9 cellular contexts compared by ENCODE assay signal in the genomic region with DNA sequence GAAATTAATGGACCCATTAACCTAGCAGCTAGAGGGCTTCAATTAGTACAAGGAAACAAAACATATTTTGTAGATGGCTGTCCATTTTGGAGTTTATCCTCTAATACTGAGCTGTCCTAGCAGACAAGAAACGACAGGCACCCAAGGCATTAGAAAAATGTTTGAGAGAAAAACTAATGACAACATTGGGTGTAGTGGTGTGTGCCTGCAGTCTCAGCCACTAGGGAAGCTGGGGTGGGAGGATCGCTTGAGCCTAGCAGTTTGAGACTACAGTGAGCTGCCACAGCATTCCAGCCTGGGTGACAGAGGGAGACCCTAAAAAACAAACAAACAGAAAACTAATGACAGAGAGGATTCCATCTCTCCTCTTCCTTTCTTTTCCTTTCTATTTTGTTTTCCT. TPM values are rescaled to one million over a fixed set of nuclear protein-coding genes. Genes with fewer than 3 reads are reported as not detected.
DNase-seq lines count a peak whose midpoint lies in the region; ATAC-seq and TF ChIP-seq lines count a peak whose summit lies in the region.
"Had no signal": no experiment of that assay in that cellular context is flagged by ENCODE, and none has a peak within 500 bp of the region (broad histone marks: within the 10 kb centered on the region; RNA-seq: fewer than 3 reads in every experiment).

No MANE protein-coding gene starts in this region.

- CTCF ChIA-PET in HCT116 (lab: Charles Lee), result interaction anchor here (0.6 to 1.4 kb wide), 2 partner anchors 41 to 371 kb away, joined by 3 to 4 read pairs; no protein-coding TSS in a partner anchor

- H3K27ac Mint-ChIP-seq in activated naive CD8-positive, alpha-beta T cell treated with anti-CD3 and anti-CD28 coated beads for 36 hours, result no peak overlapping the region
- peak overlapping the region; percentile 75 for H3K27ac Mint-ChIP-seq in stimulated activated naive B cell treated with anti-CD40 and anti-IgM and Interleukin-4, amounts not matched to agents 10 μg/mL and 1 μg/mL and 100 μg/mL, for 72 hours

- H3K27me3 ChIP-seq in HCT116 (ENCODE audit: insufficient read depth, low read length), result no peaks in the 10 kb centered on the region
- peaks cover 27% of the 10 kb centered on the region for H3K27me3 ChIP-seq in iPS-15b (ENCODE audit: control insufficient read depth, insufficient read depth, low read length)

- ATAC-seq in HCT116, result no peak
- no peak for ATAC-seq in stimulated activated naive B cell treated with anti-CD40 and anti-IgM and Interleukin-4, amounts not matched to agents 10 μg/mL and 1 μg/mL and 100 μg/mL, for 72 hours (replicated peaks)

- peak overlapping the region; percentile 44 for H3K4me3 Mint-ChIP-seq in activated naive CD8-positive, alpha-beta T cell treated with anti-CD3 and anti-CD28 coated beads for 36 hours
- H3K4me3 Mint-ChIP-seq in stimulated activated naive B cell treated with anti-CD40 and anti-IgM and Interleukin-4, amounts not matched to agents 10 μg/mL and 1 μg/mL and 100 μg/mL, for 72 hours, result peak overlapping the region; percentile 75 to 80

- no peak for TF ChIP-seq RAD21 in HCT116 (IDR thresholded peaks at IDR 0.05; ENCODE audit: low read depth)

- no peaks in the 10 kb centered on the region for H3K36me3 Mint-ChIP-seq in activated naive CD8-positive, alpha-beta T cell treated with anti-CD3 and anti-CD28 coated beads for 36 hours
- H3K36me3 Mint-ChIP-seq in stimulated activated naive B cell treated with anti-CD40 and anti-IgM and Interleukin-4, amounts not matched to agents 10 μg/mL and 1 μg/mL and 100 μg/mL, for 72 hours, result no peaks in the 10 kb centered on the region

- H3K9ac ChIP-seq in HCT116 (ENCODE audit: low read length) (peak overlapping the region; percentile 67), iPS-15b (ENCODE audit: low read depth, low read length) (no peak overlapping the region)

- H3K9me3 Mint-ChIP-seq in activated naive CD8-positive, alpha-beta T cell treated with anti-CD3 and anti-CD28 coated beads for 36 hours, result no peaks in the 10 kb centered on the region
- H3K9me3 Mint-ChIP-seq in stimulated activated naive B cell treated with anti-CD40 and anti-IgM and Interleukin-4, amounts not matched to agents 10 μg/mL and 1 μg/mL and 100 μg/mL, for 72 hours, result no peaks in the 10 kb centered on the region

- H3K36me3 ChIP-seq in HCT116 (ENCODE audit: control insufficient read depth in 1 of 2, insufficient read depth in 2 of 2, low read length in 2 of 2) (no peaks in the 10 kb centered on the region), iPS-15b (ENCODE audit: control insufficient read depth, insufficient read depth, low read length) (no peaks in the 10 kb centered on the region)

- H3K9me3 ChIP-seq in HCT116 (ENCODE audit: control insufficient read depth in 1 of 2, insufficient read depth in 1 of 2, low read depth in 1 of 2, low read length in 2 of 2) (no peaks in the 10 kb centered on the region), iPS-15b (ENCODE audit: control insufficient read depth, insufficient read depth, low read length) (no peaks in the 10 kb centered on the region)

- POLR2A ChIA-PET in HCT116 (lab: Charles Lee), result interaction anchor here (0.6 kb wide), 1 partner anchor 29 kb away, joined by 3 read pairs; no protein-coding TSS in a partner anchor

- H4K20me1 ChIP-seq in HCT116 (ENCODE audit: insufficient read depth), result no peaks in the 10 kb centered on the region

- TF ChIP-seq CTCF in HCT116 (IDR thresholded peaks at IDR 0.05 in 2 of 3, conservative IDR thresholded peaks at IDR 0.05 in 1 of 3; ENCODE audit: borderline replicate concordance in 1 of 3, insufficient read depth in 1 of 3, low read depth in 2 of 3, low read length in 2 of 3), result 0 out of 6 replicates have a peak, but pooled peaks of 1 of the 3 experiments have one; percentile 9

- no peaks in the 10 kb centered on the region for H3K9me2 ChIP-seq in HCT116 (ENCODE audit: insufficient read depth)

- RAD21 ChIA-PET in HCT116 (lab: Charles Lee; ENCODE audit: low non-redundant PET in 1 of 2, low total read pairs in 2 of 2, uncharacterized antibody in 2 of 2, unreplicated experiment in 2 of 2), result no interaction called here

- H3K27ac ChIP-seq in HCT116 (ENCODE audit: low read depth, low read length), result no peak overlapping the region

- H3K4me1 Mint-ChIP-seq in activated naive CD8-positive, alpha-beta T cell treated with anti-CD3 and anti-CD28 coated beads for 36 hours, result peaks cover 18% of the 10 kb centered on the region
- H3K4me1 Mint-ChIP-seq in stimulated activated naive B cell treated with anti-CD40 and anti-IgM and Interleukin-4, amounts not matched to agents 10 μg/mL and 1 μg/mL and 100 μg/mL, for 72 hours, result peaks cover 42 to 52% of the 10 kb centered on the region in 2 donors

- peak overlapping the region; percentile 99 for H3K4me2 ChIP-seq in HCT116 (ENCODE audit: low read length)

- H3K27me3 Mint-ChIP-seq in activated naive CD8-positive, alpha-beta T cell treated with anti-CD3 and anti-CD28 coated beads for 36 hours, result peaks cover 68% of the 10 kb centered on the region
- peaks cover 32 to 58% of the 10 kb centered on the region in 2 donors for H3K27me3 Mint-ChIP-seq in stimulated activated naive B cell treated with anti-CD40 and anti-IgM and Interleukin-4, amounts not matched to agents 10 μg/mL and 1 μg/mL and 100 μg/mL, for 72 hours

- H3K79me2 ChIP-seq in HCT116 (ENCODE audit: insufficient read depth, low read length), result peaks cover 15% of the 10 kb centered on the region; the same call in 1 of the 2 replicates

- peak overlapping the region in 1 of 2 experiments; percentile 79; a peak in 3 of 4 replicates for H3K4me3 ChIP-seq in HCT116 (replicated peaks in 1 of 2; ENCODE audit: low read depth in 1 of 2, low read length in 2 of 2)
- H3K4me3 ChIP-seq in iPS-15b (ENCODE audit: low read depth, low read length), result peak overlapping the region; percentile 88

- intact Hi-C loops in HCT116 (cut with micrococcal nuclease), result no loop called here

- no peak for DNase-seq in HCT116 (ENCODE audit: low read depth, low spot score)
- DNase-seq in activated naive CD8-positive, alpha-beta T cell treated with anti-CD3 and anti-CD28 coated beads for 36 hours, result no peak
- DNase-seq in stimulated activated naive B cell treated with anti-CD40 and anti-IgM and Interleukin-4, amounts not matched to agents 10 μg/mL and 1 μg/mL and 100 μg/mL, for 72 hours, result no peak
- DNase-seq in NCI-H1436 treated with DMSO at 0.1 percent for 48 hours (lab: John Stamatoyannopoulos, UW), result no peak
- no peak for DNase-seq in GM19240 (ENCODE audit: insufficient read length, low spot score)
- no peak for DNase-seq in NCI-H524 treated with DMSO at 0.1 percent for 48 hours (lab: John Stamatoyannopoulos, UW)
- no peak for DNase-seq in occipital lobe (lab: John Stamatoyannopoulos, UW)

- H2AFZ ChIP-seq in HCT116 (ENCODE audit: low read depth, low read length, poor library complexity, severe bottlenecking), result no peak overlapping the region

- BruUV-seq in HCT116 (replicated peaks; lab: Mats Ljungman, UMichigan), result TSS peak; percentile 53

- no peak for TF ChIP-seq POLR2A in HCT116 (IDR thresholded peaks at IDR 0.05; ENCODE audit: borderline replicate concordance, extremely low read depth, insufficient read depth, insufficient read length)

- H3K4me1 ChIP-seq in HCT116 (ENCODE audit: control insufficient read depth in 1 of 2, insufficient read depth in 2 of 2, low read length in 2 of 2) (peaks cover 31 to 59% of the 10 kb centered on the region in 2 experiments), iPS-15b (ENCODE audit: control insufficient read depth, insufficient read depth, low read length) (peaks cover 4% of the 10 kb centered on the region)

TF ChIP-seq in HCT116, 20 proteins besides CTCF, POLR2A, EP300 and RAD21:
- no peak for TF ChIP-seq EZH2 (IDR thresholded peaks at IDR 0.05)
- no peak for TF ChIP-seq EGR1 (IDR thresholded peaks at IDR 0.05; ENCODE audit: low read depth)
- no peak for TF ChIP-seq SP1 (IDR thresholded peaks at IDR 0.05; ENCODE audit: low read depth)
- TF ChIP-seq, protein P1, sequence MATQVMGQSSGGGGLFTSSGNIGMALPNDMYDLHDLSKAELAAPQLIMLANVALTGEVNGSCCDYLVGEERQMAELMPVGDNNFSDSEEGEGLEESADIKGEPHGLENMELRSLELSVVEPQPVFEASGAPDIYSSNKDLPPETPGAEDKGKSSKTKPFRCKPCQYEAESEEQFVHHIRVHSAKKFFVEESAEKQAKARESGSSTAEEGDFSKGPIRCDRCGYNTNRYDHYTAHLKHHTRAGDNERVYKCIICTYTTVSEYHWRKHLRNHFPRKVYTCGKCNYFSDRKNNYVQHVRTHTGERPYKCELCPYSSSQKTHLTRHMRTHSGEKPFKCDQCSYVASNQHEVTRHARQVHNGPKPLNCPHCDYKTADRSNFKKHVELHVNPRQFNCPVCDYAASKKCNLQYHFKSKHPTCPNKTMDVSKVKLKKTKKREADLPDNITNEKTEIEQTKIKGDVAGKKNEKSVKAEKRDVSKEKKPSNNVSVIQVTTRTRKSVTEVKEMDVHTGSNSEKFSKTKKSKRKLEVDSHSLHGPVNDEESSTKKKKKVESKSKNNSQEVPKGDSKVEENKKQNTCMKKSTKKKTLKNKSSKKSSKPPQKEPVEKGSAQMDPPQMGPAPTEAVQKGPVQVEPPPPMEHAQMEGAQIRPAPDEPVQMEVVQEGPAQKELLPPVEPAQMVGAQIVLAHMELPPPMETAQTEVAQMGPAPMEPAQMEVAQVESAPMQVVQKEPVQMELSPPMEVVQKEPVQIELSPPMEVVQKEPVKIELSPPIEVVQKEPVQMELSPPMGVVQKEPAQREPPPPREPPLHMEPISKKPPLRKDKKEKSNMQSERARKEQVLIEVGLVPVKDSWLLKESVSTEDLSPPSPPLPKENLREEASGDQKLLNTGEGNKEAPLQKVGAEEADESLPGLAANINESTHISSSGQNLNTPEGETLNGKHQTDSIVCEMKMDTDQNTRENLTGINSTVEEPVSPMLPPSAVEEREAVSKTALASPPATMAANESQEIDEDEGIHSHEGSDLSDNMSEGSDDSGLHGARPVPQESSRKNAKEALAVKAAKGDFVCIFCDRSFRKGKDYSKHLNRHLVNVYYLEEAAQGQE (IDR thresholded peaks at IDR 0.05; ENCODE audit: low read depth), result no peak
- no peak for TF ChIP-seq SRF (IDR thresholded peaks at IDR 0.05; ENCODE audit: low read depth)
TF ChIP-seq in HCT116: peak in this region for 0.

RNA-seq across cellular contexts. Expression of a gene that starts 1.5 kb away (rescaled TPM):
- 16.0 TPM for total RNA-seq in HCT116 (2021; ENCODE audit: unreplicated experiment)
- polyA plus RNA-seq in HCT116 (2012), result 14.2 and 14.3 TPM in 2 replicates
- under 1 TPM in 1 of 2 experiments, not detected in 1; 0.08 TPM for total RNA-seq in activated naive CD8-positive, alpha-beta T cell treated with anti-CD3 and anti-CD28 coated beads for 36 hours
- total RNA-seq in occipital lobe, result 0.31 TPM
- total RNA-seq: T-helper 2 cell treated with Interferon-gamma antibody and Interleukin-4, amounts not matched to agents 100 ng/mL and 5 ng/mL, for 36 hours had no signal

Comparison
In these comparisons a context has a peak if more than half of its experiments do, and no peak if none do; other contexts are left out.
1. RNA of a gene that starts 1.5 kb away (total RNA-seq): 16.0 TPM in HCT116 (single experiment); 0.31 TPM in occipital lobe (single experiment) and 0.08 TPM in activated naive CD8-positive, alpha-beta T cell treated with anti-CD3 and anti-CD28 coated beads for 36 hours; every median in the first group is over 10 times any median in the second.